Comparison of ENCODE assay signal across 15 cellular contexts in genomic region chr2:212979046-212979612, GRCh38.
DNase-seq lines count a peak whose midpoint lies in the region; ATAC-seq, FAIRE-seq and TF ChIP-seq lines count a peak whose summit lies in the region.
"Had no signal": no experiment of that assay in that cellular context is flagged by ENCODE, and none has a peak within 500 bp of the region (broad histone marks: within the 10 kb centered on the region; RNA-seq: fewer than 3 reads in every experiment).

No MANE protein-coding gene starts in this region.

- TF ChIP-seq CTCF in type B pancreatic cell (conservative IDR thresholded peaks at IDR 0.05): no peak

- DNase-seq in activated T-cell treated with anti-CD3 and anti-CD28 coated beads, Interleukin-2, amount 50 U/mL, for 72 hours: no peak
- DNase-seq in activated T-cell treated with anti-CD3 and anti-CD28 coated beads, Interleukin-2, amount 50 U/mL, for 1 hour: no peak
- DNase-seq in OCI-M1 (lab: John Stamatoyannopoulos, UW) (peak; percentile 37), left colon (no peak), type B pancreatic cell (ENCODE audit: extremely low spot score, unreplicated experiment) (no peak), NCI-H1694 (lab: John Stamatoyannopoulos, UW) (no peak), small intestine (no peak)
- no peak for DNase-seq in activated CD8-positive, alpha-beta memory T cell treated with anti-CD3 and anti-CD28 coated beads, Interleukin-2, amount 50 U/mL, for 4 hours
- DNase-seq: Calu3, DMS79, GM23248, NCI-H1436 treated with DMSO at 0.1 percent for 48 hours, NCI-H2081 treated with DMSO at 0.1 percent for 48 hours, NCI-H446 treated with DMSO at 0.1 percent for 48 hours had no signal

- no peaks in the 10 kb centered on the region for H3K27me3 ChIP-seq in small intestine (ENCODE audit: control insufficient read depth in 2 of 2, insufficient read depth in 2 of 2, low read length in 2 of 2)

- H3K27ac Mint-ChIP-seq in activated T-cell treated with anti-CD3 and anti-CD28 coated beads, Interleukin-2, amount 50 U/mL, for 72 hours: peak overlapping the region; percentile 19
- peak overlapping the region; percentile 54 for H3K27ac Mint-ChIP-seq in type B pancreatic cell

- H3K36me3 ChIP-seq in small intestine (ENCODE audit: control insufficient read depth in 2 of 2, insufficient read depth in 2 of 2, low read length in 2 of 2): no peaks in the 10 kb centered on the region

- WGBS in small intestine, 3 donors: 6 to 16% (median 14%) methylated on average over 2 of the region's 2 CpGs

- H3K4me1 ChIP-seq in small intestine (ENCODE audit: control insufficient read depth in 2 of 2, insufficient read depth in 1 of 2, low read depth in 1 of 2, low read length in 1 of 2): no peaks in the 10 kb centered on the region

- H3K9me3 ChIP-seq in small intestine (ENCODE audit: control insufficient read depth, low read depth): no peaks in the 10 kb centered on the region

- no peak for FAIRE-seq in small intestine (lab: Jason Lieb, UNC)

- intact Hi-C loops in left colon (cut with DNase I, micrococcal nuclease): no loop called here

- H3K36me3 Mint-ChIP-seq in activated T-cell treated with anti-CD3 and anti-CD28 coated beads, Interleukin-2, amount 50 U/mL, for 72 hours (ENCODE audit: insufficient read depth in 2 of 2): no peaks in the 10 kb centered on the region
- no peaks in the 10 kb centered on the region for H3K36me3 Mint-ChIP-seq in type B pancreatic cell

- H3K9me3 Mint-ChIP-seq in activated T-cell treated with anti-CD3 and anti-CD28 coated beads, Interleukin-2, amount 50 U/mL, for 72 hours: no peaks in the 10 kb centered on the region
- H3K9me3 Mint-ChIP-seq in type B pancreatic cell: no peaks in the 10 kb centered on the region

- H3K4me3 Mint-ChIP-seq in activated T-cell treated with anti-CD3 and anti-CD28 coated beads, Interleukin-2, amount 50 U/mL, for 72 hours: no peak overlapping the region
- H3K4me3 Mint-ChIP-seq in type B pancreatic cell: no peak overlapping the region

- ATAC-seq in activated T-cell treated with anti-CD3 and anti-CD28 coated beads, Interleukin-2, amount 50 U/mL, for 72 hours (replicated peaks in 1 of 2): no peak
- ATAC-seq in left colon: peak; percentile 82

- peaks cover 18% of the 10 kb centered on the region for H3K27me3 Mint-ChIP-seq in activated T-cell treated with anti-CD3 and anti-CD28 coated beads, Interleukin-2, amount 50 U/mL, for 72 hours (ENCODE audit: low read depth)
- H3K27me3 Mint-ChIP-seq in type B pancreatic cell: no peaks in the 10 kb centered on the region

- no peak overlapping the region for H3K4me3 ChIP-seq in small intestine (ENCODE audit: low read depth in 1 of 2, low read length in 2 of 2)
- H3K4me3 ChIP-seq: GM23248 had no signal

- peaks cover 16% of the 10 kb centered on the region for H3K4me1 Mint-ChIP-seq in activated T-cell treated with anti-CD3 and anti-CD28 coated beads, Interleukin-2, amount 50 U/mL, for 72 hours (ENCODE audit: low read depth)
- H3K4me1 Mint-ChIP-seq in type B pancreatic cell (ENCODE audit: unreplicated experiment): peaks cover 8% of the 10 kb centered on the region

- no peak overlapping the region for H3K27ac ChIP-seq in small intestine (ENCODE audit: low read depth in 1 of 2, low read length in 1 of 2)
- H3K27ac ChIP-seq: C4-2B, GM23248 had no signal
